ENCODE assay signal across 8 cellular contexts in the genomic region with DNA sequence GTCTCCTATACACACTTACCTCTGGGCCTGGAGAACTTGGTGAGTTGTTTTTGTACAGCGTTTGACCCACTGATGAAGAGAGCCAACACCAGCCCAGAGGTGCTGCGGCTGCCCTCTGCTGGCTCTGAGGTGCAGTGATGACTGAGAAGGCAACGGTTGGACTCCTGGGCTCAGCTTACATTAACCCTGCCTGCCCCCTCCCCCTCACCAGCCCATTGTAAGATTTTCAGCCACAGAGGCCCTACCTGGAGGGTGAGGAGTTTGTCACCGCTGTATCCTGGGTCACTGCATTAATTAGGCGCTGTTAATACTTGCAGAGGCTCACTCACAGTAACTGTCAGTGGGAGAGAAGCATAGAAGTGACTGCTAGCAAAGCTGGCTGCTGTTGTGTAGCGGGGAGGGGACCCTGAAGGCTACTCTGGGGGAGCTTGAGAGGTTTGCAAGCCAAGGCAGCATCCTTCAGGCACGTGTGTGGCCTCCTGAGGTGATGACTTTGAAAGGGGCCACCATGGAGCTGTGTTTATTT. TPM values are rescaled to one million over a fixed set of nuclear protein-coding genes. Genes with fewer than 3 reads are reported as not detected.
DNase-seq lines count a peak whose midpoint lies in the region; ATAC-seq and TF ChIP-seq lines count a peak whose summit lies in the region.

No MANE protein-coding gene starts in this region.

- no peak overlapping the region for H3K9ac ChIP-seq in neural progenitor cell

- H3K4me3 ChIP-seq in fibroblast of pulmonary artery (replicated peaks; ENCODE audit: low read depth, low read length) (no peak overlapping the region), neural progenitor cell (no peak overlapping the region), testis (no peak overlapping the region)

- no peaks in the 10 kb centered on the region for H3K79me2 ChIP-seq in neural progenitor cell (ENCODE audit: low read depth)

- H3K27me3 Mint-ChIP-seq in neural progenitor cell (ENCODE audit: insufficient read depth, low read depth): peaks cover 4% of the 10 kb centered on the region

- peak overlapping the region; percentile 54 for H2AFZ ChIP-seq in neural progenitor cell (replicated peaks)

- no peaks in the 10 kb centered on the region for H3K9me3 ChIP-seq in neural progenitor cell (ENCODE audit: low read depth)
- no peaks in the 10 kb centered on the region for H3K9me3 ChIP-seq in testis

- peaks cover 8% of the 10 kb centered on the region for H3K9me3 Mint-ChIP-seq in neural progenitor cell

- peak; percentile 54 for ATAC-seq in HG03066 (IDR thresholded peaks at IDR 0.05; ENCODE audit: low read depth, unreplicated experiment)

- H3K36me3 Mint-ChIP-seq in neural progenitor cell: no peaks in the 10 kb centered on the region

- WGBS in testis, 2 donors: 21 to 25% methylated on average over 6 to 7 of the region's 7 CpGs

- H3K27me3 ChIP-seq in neural progenitor cell (no peaks in the 10 kb centered on the region), testis (no peaks in the 10 kb centered on the region)

- no peaks in the 10 kb centered on the region for H3K36me3 ChIP-seq in neural progenitor cell
- H3K36me3 ChIP-seq in testis (ENCODE audit: low read depth, missing control alignments): no peaks in the 10 kb centered on the region

- H3K27ac Mint-ChIP-seq in neural progenitor cell: peak overlapping the region; percentile 81

- no peaks in the 10 kb centered on the region for H4K20me1 ChIP-seq in neural progenitor cell (ENCODE audit: low read depth)

- peak overlapping the region; percentile 70 for H3K4me2 ChIP-seq in neural progenitor cell

- peaks cover 32% of the 10 kb centered on the region for H3F3A ChIP-seq in neural progenitor cell (ENCODE audit: low read depth)

- intact Hi-C loops in testis (cut with DNase I; ENCODE audit: low total_unique reads): no loop called here

- no peak for TF ChIP-seq POLR2A in testis (IDR thresholded peaks at IDR 0.05)

- peaks cover 35% of the 10 kb centered on the region for H3K4me1 ChIP-seq in neural progenitor cell
- H3K4me1 ChIP-seq in testis: peaks cover 26% of the 10 kb centered on the region

- H3K27ac ChIP-seq in neural progenitor cell (no peak overlapping the region), testis (no peak overlapping the region)

- TF ChIP-seq CTCF in GM10266 (IDR thresholded peaks at IDR 0.05; ENCODE audit: control insufficient read depth, insufficient read depth, low read depth, missing control alignments): peak; percentile 77
- TF ChIP-seq CTCF in fibroblast of pulmonary artery (IDR thresholded peaks at IDR 0.05; ENCODE audit: low read length, missing control alignments): peak; percentile 97
- TF ChIP-seq CTCF in neural progenitor cell (IDR thresholded peaks at IDR 0.05): peak; percentile 86
- TF ChIP-seq CTCF in testis (IDR thresholded peaks at IDR 0.05): peak; percentile 42 to 70 (median 51)

- H3K4me3 Mint-ChIP-seq in neural progenitor cell: peak overlapping the region; percentile 41

- peak; percentile 60 for DNase-seq in GM10266 (ENCODE audit: extremely low spot score)
- DNase-seq in OCI-M2 (lab: John Stamatoyannopoulos, UW; ENCODE audit: unreplicated experiment): peak; percentile 8
- peak; percentile 75 to 77 for DNase-seq in activated T-cell treated with anti-CD3 and anti-CD28 coated beads, Interleukin-2, amount 50 U/mL, for 48 hours
- peak; percentile 75 for DNase-seq in fibroblast of pulmonary artery (ENCODE audit: low read depth)
- DNase-seq in neural progenitor cell (ENCODE audit: low spot score): peak; percentile 88
- DNase-seq in testis: peak; percentile 77
- DNase-seq in NCI-H128 (lab: John Stamatoyannopoulos, UW; ENCODE audit: unreplicated experiment): no peak

- peaks cover 33% of the 10 kb centered on the region for H3K4me1 Mint-ChIP-seq in neural progenitor cell

RNA-seq across cellular contexts. Expression of a gene that starts 18.9 kb away (rescaled TPM):
- total RNA-seq in neural progenitor cell (ENCODE audit: low replicate concordance) (not detected in 2 replicates), testis (1 to 10 TPM in 1 of 2 donors, under 1 TPM in 1; 0.43 to 1.9 TPM)
- 3.5 TPM for polyA plus RNA-seq in testis (ENCODE audit: insufficient read depth, low read depth, low replicate concordance)

RNA-seq across cellular contexts. Expression of a gene that starts 30.6 kb away (rescaled TPM):
- 0.17 and 1.2 TPM in 2 replicates for total RNA-seq in neural progenitor cell (ENCODE audit: low replicate concordance)
- total RNA-seq in testis: under 1 TPM; 0.25 to 0.55 TPM
- 1.5 TPM for polyA plus RNA-seq in testis (ENCODE audit: insufficient read depth, low read depth, low replicate concordance)

RNA-seq across cellular contexts. Expression of a gene that starts 35.9 kb away (rescaled TPM):
- total RNA-seq in neural progenitor cell (ENCODE audit: low replicate concordance) (not detected in 2 replicates), testis (100 to 1,000 TPM; 108 to 373 TPM)
- 304 TPM for polyA plus RNA-seq in testis (ENCODE audit: insufficient read depth, low read depth, low replicate concordance)

RNA-seq across cellular contexts. Expression of a gene that starts 54.9 kb away (rescaled TPM):
- 4.7 and 15.7 TPM in 2 replicates for total RNA-seq in neural progenitor cell (ENCODE audit: low replicate concordance)
- total RNA-seq in testis: 100 to 1,000 TPM; 111 to 143 TPM
- 74.1 TPM for polyA plus RNA-seq in testis (ENCODE audit: insufficient read depth, low read depth, low replicate concordance)

RNA-seq across cellular contexts. Expression of a gene that starts 55.4 kb away (rescaled TPM):
- total RNA-seq in neural progenitor cell (ENCODE audit: low replicate concordance) (127 and 216 TPM in 2 replicates), testis (100 to 1,000 TPM; 206 to 253 TPM)
- polyA plus RNA-seq in testis (ENCODE audit: insufficient read depth, low read depth, low replicate concordance): 109 TPM

Comparison
In these comparisons a context has a peak if more than half of its experiments do, and no peak if none do; other contexts are left out.
1. RNA of a gene that starts 35.9 kb away (total RNA-seq): 108 to 373 TPM in testis; not detected in neural progenitor cell; every median in the first group is over 100 times any median in the second.
2. Peak in every context shown above with its lines, with median percentiles within 50 percentile points of each other: CTCF ChIP-seq.